Comparison of ENCODE assay signal across 25 cellular contexts in the genomic region with DNA sequence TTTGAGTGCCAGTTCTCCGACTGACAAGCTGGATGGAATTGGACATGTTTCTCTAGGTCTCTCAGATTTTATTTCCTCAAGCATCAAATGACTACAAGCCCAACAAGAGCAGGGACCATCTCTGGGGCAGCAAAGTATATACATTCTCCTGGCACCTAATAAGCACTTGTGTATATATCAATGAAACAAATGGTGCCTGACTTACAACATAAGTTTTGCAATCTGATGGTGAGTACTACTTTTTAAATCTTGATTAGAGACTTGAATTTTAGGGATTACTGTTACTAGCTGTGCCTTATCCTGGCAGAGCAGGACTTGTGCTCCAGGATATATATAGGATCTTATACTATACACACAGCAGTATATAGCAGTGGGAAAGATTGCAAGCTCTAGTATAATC. TPM values are rescaled to one million over a fixed set of nuclear protein-coding genes. Genes with fewer than 3 reads are reported as not detected.
"Had no signal": no experiment of that assay in that cellular context is flagged by ENCODE, and none has a peak within 500 bp of the region (broad histone marks: within the 10 kb centered on the region; RNA-seq: fewer than 3 reads in every experiment).

No MANE protein-coding gene starts in this region.

- ATAC-seq: naive thymus-derived CD8-positive, alpha-beta T cell; natural killer cell treated with Interleukin-12 subunit alpha and Interleukin-12 subunit beta and Interleukin-15 and Interleukin-18, amount 100 ng/mL, for 72 hours; pancreas; right cardiac atrium; right lobe of liver; stimulated activated effector memory CD8-positive, alpha-beta T cell treated with anti-CD3 and anti-CD28 coated beads, Interleukin-12 subunit alpha, Interleukin-12 subunit beta, amount 100 ng/mL, for 72 hours; stimulated activated naive B cell treated with anti-CD40 and anti-IgM and Interleukin-4, amounts not matched to agents 10 μg/mL and 1 μg/mL and 100 μg/mL, for 72 hours; upper lobe of right lung had no signal

- H3K27ac ChIP-seq: neutrophil, pancreas, prostate gland, right lobe of liver, sigmoid colon, stomach, thoracic aorta, thyroid gland, transverse colon, upper lobe of right lung, vagina had no signal

- H3K27me3 ChIP-seq: pancreas, right lobe of liver, sigmoid colon, thyroid gland, upper lobe of right lung, vagina had no signal

- H3K9me3 ChIP-seq: neutrophil, pancreas, prostate gland, right lobe of liver, sigmoid colon, stomach, thoracic aorta, thyroid gland, transverse colon, upper lobe of right lung, vagina had no signal

- H3K4me1 ChIP-seq: transverse colon, vagina had no signal

- H3K4me3 ChIP-seq: pancreas, prostate gland, right lobe of liver, sigmoid colon, stomach, thoracic aorta, thyroid gland, transverse colon, upper lobe of right lung, vagina had no signal

- DNase-seq: naive thymus-derived CD8-positive, alpha-beta T cell; nephron progenitor cell; nucleus accumbens; pancreas; retina; right cardiac atrium; right lobe of liver; sigmoid colon; small intestine; stimulated activated CD4-positive, alpha-beta T cell treated with anti-CD3 and anti-CD28 coated beads, Interleukin-15, amount 100 ng/mL, for 24 hours; stimulated activated CD4-positive, alpha-beta T cell treated with anti-CD3 and anti-CD28 coated beads, Interleukin-2, amount 100 ng/mL, for 24 hours; stimulated activated CD4-positive, alpha-beta T cell treated with anti-CD3 and anti-CD28 coated beads, Interleukin-2, amount 100 ng/mL, for 48 hours; stimulated activated CD4-positive, alpha-beta T cell treated with anti-CD3 and anti-CD28 coated beads, Interleukin-4, amount 100 ng/mL, for 24 hours; stimulated activated naive B cell treated with anti-CD40 and anti-IgM and Interleukin-4, amounts not matched to agents 10 μg/mL and 1 μg/mL and 100 μg/mL, for 72 hours; stimulated activated naive CD4-positive, alpha-beta T cell treated with Interleukin-2 at 50 U/mL for 16 hours; stomach; thyroid gland; transverse colon; upper lobe of right lung had no signal

- H3K36me3 ChIP-seq: neutrophil, pancreas, prostate gland, right lobe of liver, sigmoid colon, stomach, thoracic aorta, thyroid gland, transverse colon, upper lobe of right lung, vagina had no signal

RNA-seq across cellular contexts. Expression of gene ABLIM3, which starts 8.8 kb away (rescaled TPM):
- total RNA-seq: naive thymus-derived CD8-positive, alpha-beta T cell; natural killer cell treated with Interleukin-12 subunit alpha and Interleukin-12 subunit beta and Interleukin-15 and Interleukin-18, amount 100 ng/mL, for 72 hours had no signal
- polyA plus RNA-seq: naive thymus-derived CD8-positive, alpha-beta T cell had no signal
